21 cellular contexts compared by ENCODE assay signal in the genomic region with DNA sequence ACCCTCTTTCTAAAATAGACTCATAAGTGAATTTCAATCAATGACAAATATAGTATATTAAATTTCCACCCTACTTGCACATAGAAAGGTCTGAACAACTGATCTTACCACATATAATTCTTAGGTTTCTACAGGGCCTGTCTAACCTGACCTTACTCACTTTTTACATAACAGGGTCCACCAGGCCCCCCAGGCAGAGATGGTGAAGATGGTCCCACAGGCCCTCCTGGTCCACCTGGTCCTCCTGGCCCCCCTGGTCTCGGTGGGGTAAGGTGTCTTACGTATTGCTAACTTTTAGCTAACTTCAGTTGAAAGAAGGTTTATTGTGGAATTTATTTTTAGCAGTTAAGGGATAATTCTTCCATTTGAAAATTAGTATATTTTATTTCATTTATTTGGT. TPM values are rescaled to one million over a fixed set of nuclear protein-coding genes. Genes with fewer than 3 reads are reported as not detected.
DNase-seq lines count a peak whose midpoint lies in the region; ATAC-seq, FAIRE-seq and TF ChIP-seq lines count a peak whose summit lies in the region.
"Had no signal": no experiment of that assay in that cellular context is flagged by ENCODE, and none has a peak within 500 bp of the region (broad histone marks: within the 10 kb centered on the region; RNA-seq: fewer than 3 reads in every experiment).

No MANE protein-coding gene starts in this region.

- H3K9me3 Mint-ChIP-seq in astrocyte (ENCODE audit: unreplicated experiment): no peaks in the 10 kb centered on the region
- H3K9me3 Mint-ChIP-seq: activated T-helper 17 cell treated with anti-CD3 and anti-CD28 coated beads, Interleukin-2, amount 50 U/mL, for 72 hours; memory B cell; stimulated activated naive CD8-positive, alpha-beta T cell treated with anti-CD3 and anti-CD28 coated beads, Interleukin-15, amount 100 ng/mL, for 72 hours; T-helper 2 cell treated with Interferon-gamma antibody and Interleukin-4, amounts not matched to agents 5 μg/mL and 100 μg/mL, for 36 hours had no signal

- H3K4me3 ChIP-seq in AG10803 (ENCODE audit: low read length) (peak overlapping the region; percentile 96), astrocyte (ENCODE audit: insufficient read depth, low read depth, low read length) (peak overlapping the region; percentile 97), fibroblast of the aortic adventitia (ENCODE audit: low read depth, low read length) (peak overlapping the region; percentile 96), skeletal muscle cell (ENCODE audit: low read depth, low read length) (peak overlapping the region; percentile 68)
- H3K4me3 ChIP-seq: MG63 had no signal

- peaks cover 74% of the 10 kb centered on the region for H3K36me3 ChIP-seq in astrocyte (ENCODE audit: insufficient read depth, low read length)

- H4K20me1 ChIP-seq in astrocyte (ENCODE audit: insufficient read depth, low read length): peaks cover 74% of the 10 kb centered on the region

- peak overlapping the region; percentile 99 for H3K9ac ChIP-seq in astrocyte (ENCODE audit: low read length)

- TF ChIP-seq CTCF in AG10803 (conservative IDR thresholded peaks at IDR 0.05; ENCODE audit: low read length): no peak
- TF ChIP-seq CTCF in astrocyte (IDR thresholded peaks at IDR 0.05; ENCODE audit: insufficient read depth, low read depth, low read length): no peak
- TF ChIP-seq CTCF in fibroblast of the aortic adventitia (IDR thresholded peaks at IDR 0.05; ENCODE audit: insufficient read depth, low read length): no peak

- no peaks in the 10 kb centered on the region for H3K27me3 Mint-ChIP-seq in astrocyte (ENCODE audit: low read depth, unreplicated experiment)

- H2AFZ ChIP-seq in astrocyte (ENCODE audit: low read depth, low read length): no peak overlapping the region

- DNase-seq in AG10803 (ENCODE audit: low read depth) (peak; percentile 63), astrocyte (ENCODE audit: low read depth) (no peak), fibroblast of the aortic adventitia (ENCODE audit: low read depth) (peak; percentile 59), skeletal muscle cell (ENCODE audit: low read depth) (no peak), Ammon's horn (ENCODE audit: low spot score) (no peak), SKM-1 treated with dmso at 0.1 percent for 144 hours (lab: John Stamatoyannopoulos, UW; ENCODE audit: unreplicated experiment) (no peak)
- DNase-seq: activated CD4-positive, CD25-positive, alpha-beta regulatory T cell; COR-L47; head of caudate nucleus; islet precursor cell; MG63; NCI-H187; NCI-H526; OCI-M1; stimulated activated CD4-positive, alpha-beta T cell treated with anti-CD3 and anti-CD28 coated beads, Interleukin-1b, Interleukin-23, amount 100 ng/mL, for 48 hours; stimulated activated naive CD8-positive, alpha-beta T cell treated with anti-CD3 and anti-CD28 coated beads, Interleukin-15, amount 100 ng/mL, for 72 hours had no signal

- H3K27ac ChIP-seq in astrocyte (ENCODE audit: low read depth, low read length): peak overlapping the region; percentile 64

- H3K4me1 ChIP-seq in astrocyte (ENCODE audit: insufficient read depth, low read length): peaks cover 36% of the 10 kb centered on the region

- no peaks in the 10 kb centered on the region for H3K9me3 ChIP-seq in astrocyte (ENCODE audit: insufficient read depth, low read depth, low read length)
- H3K9me3 ChIP-seq: MG63 had no signal

- peaks cover 98% of the 10 kb centered on the region for H3K79me2 ChIP-seq in astrocyte (ENCODE audit: insufficient read depth, low read length)

- ATAC-seq in HG02763 (IDR thresholded peaks at IDR 0.05; ENCODE audit: unreplicated experiment) (no peak), GM19351 (IDR thresholded peaks at IDR 0.05; ENCODE audit: unreplicated experiment) (no peak)
- ATAC-seq: activated T-helper 17 cell treated with anti-CD3 and anti-CD28 coated beads, Interleukin-2, amount 50 U/mL, for 72 hours; stimulated activated naive CD8-positive, alpha-beta T cell treated with anti-CD3 and anti-CD28 coated beads, Interleukin-15, amount 100 ng/mL, for 72 hours had no signal

- peaks cover 25% of the 10 kb centered on the region for H3K4me1 Mint-ChIP-seq in astrocyte (ENCODE audit: low read depth, unreplicated experiment)

- H3K27me3 ChIP-seq in astrocyte (ENCODE audit: insufficient read depth, low read length): no peaks in the 10 kb centered on the region
- H3K27me3 ChIP-seq: MG63 had no signal

- FAIRE-seq in astrocyte (lab: Jason Lieb, UNC): no peak

- peak overlapping the region; percentile 86 for H3K4me2 ChIP-seq in astrocyte (ENCODE audit: low read length)

- H3K4me3 Mint-ChIP-seq in astrocyte (ENCODE audit: unreplicated experiment): peak overlapping the region; percentile 100
- H3K4me3 Mint-ChIP-seq: activated T-helper 17 cell treated with anti-CD3 and anti-CD28 coated beads, Interleukin-2, amount 50 U/mL, for 72 hours; memory B cell; stimulated activated naive CD8-positive, alpha-beta T cell treated with anti-CD3 and anti-CD28 coated beads, Interleukin-15, amount 100 ng/mL, for 72 hours; T-helper 2 cell treated with Interferon-gamma antibody and Interleukin-4, amounts not matched to agents 5 μg/mL and 100 μg/mL, for 36 hours had no signal

- peak overlapping the region; percentile 95 for H3K27ac Mint-ChIP-seq in astrocyte (ENCODE audit: unreplicated experiment)
- H3K27ac Mint-ChIP-seq: activated T-helper 17 cell treated with anti-CD3 and anti-CD28 coated beads, Interleukin-2, amount 50 U/mL, for 72 hours; memory B cell; stimulated activated naive CD8-positive, alpha-beta T cell treated with anti-CD3 and anti-CD28 coated beads, Interleukin-15, amount 100 ng/mL, for 72 hours; T-helper 2 cell treated with Interferon-gamma antibody and Interleukin-4, amounts not matched to agents 5 μg/mL and 100 μg/mL, for 36 hours had no signal

- peaks cover 42% of the 10 kb centered on the region for H3K36me3 Mint-ChIP-seq in astrocyte (ENCODE audit: low read depth, unreplicated experiment)
- H3K36me3 Mint-ChIP-seq: memory B cell had no signal

RNA-seq across cellular contexts. Expression of gene COL1A2, which starts 5.3 kb away (rescaled TPM):
- 6,748 and 8,907 TPM in 2 replicates for total RNA-seq in astrocyte
- total RNA-seq in fibroblast of the aortic adventitia (ENCODE audit: low replicate concordance): 4,453 and 32,213 TPM in 2 replicates
- total RNA-seq: activated T-helper 17 cell treated with anti-CD3 and anti-CD28 coated beads, Interleukin-2, amount 50 U/mL, for 72 hours had no signal

Comparison
In these comparisons a context has a peak if more than half of its experiments do, and no peak if none do; other contexts are left out.
1. DNase-seq: peak in AG10803 (single experiment) and fibroblast of the aortic adventitia (single experiment); none in astrocyte (single experiment), skeletal muscle cell (single experiment), Ammon's horn (single experiment) and SKM-1 treated with dmso at 0.1 percent for 144 hours (single experiment).
2. Peak in every context shown above with its lines, with median percentiles within 50 percentile points of each other: H3K4me3 ChIP-seq.